ENCODE assay signal across 23 cellular contexts in genomic region chr14:63214417-63215196, GRCh38. TPM values are rescaled to one million over a fixed set of nuclear protein-coding genes. Genes with fewer than 3 reads are reported as not detected.
DNase-seq lines count a peak whose midpoint lies in the region; ATAC-seq, FAIRE-seq and TF ChIP-seq lines count a peak whose summit lies in the region.
"Had no signal": no experiment of that assay in that cellular context is flagged by ENCODE, and none has a peak within 500 bp of the region (broad histone marks: within the 10 kb centered on the region; RNA-seq: fewer than 3 reads in every experiment).

No MANE protein-coding gene starts in this region.

- H3K36me3 ChIP-seq in breast epithelium = no peaks in the 10 kb centered on the region
- H3K36me3 ChIP-seq in mammary epithelial cell (ENCODE audit: insufficient read depth, low read length) = no peaks in the 10 kb centered on the region
- no peaks in the 10 kb centered on the region for H3K36me3 ChIP-seq in upper lobe of right lung
- H3K36me3 ChIP-seq: BE2C had no signal

- WGBS in mammary epithelial cell (ENCODE audit: low coverage, missing lambda C conversion rate) = 84% methylated on average over 5 of the region's 5 CpGs

- in situ Hi-C loops in mammary epithelial cell (cut with MboI; ENCODE audit: low sequenced_read_pairs in 2 of 2) = no loop called here

- H3K9ac ChIP-seq in mammary epithelial cell (ENCODE audit: insufficient read depth, low read length) = no peak overlapping the region

- DNase-seq in breast epithelium (ENCODE audit: low spot score in 2 of 2) = no peak
- no peak for DNase-seq in mammary epithelial cell
- peak; percentile 51 to 81 for DNase-seq in lung microvascular endothelial cell (ENCODE audit: low read depth in 2 of 2)
- DNase-seq in upper lobe of right lung = no peak
- DNase-seq in NOMO-1 treated with dmso at 0.1 percent for 144 hours (lab: John Stamatoyannopoulos, UW; ENCODE audit: unreplicated experiment) = no peak
- no peak for DNase-seq in activated naive CD4-positive, alpha-beta T cell treated with anti-CD3 and anti-CD28 coated beads, Interleukin-2, amount 50 U/mL, for 72 hours (ENCODE audit: low spot score in 2 of 2)
- DNase-seq in cerebellum (ENCODE audit: low spot score) = no peak
- DNase-seq: activated effector memory CD4-positive, alpha-beta T cell treated with anti-CD3 and anti-CD28 coated beads, Interleukin-2, amount 50 U/mL, for 16 hours; BE2C; body of pancreas; cortex of kidney; DMS53; foreskin fibroblast; GF-D8; hippocampal formation; MM.1S; mucosa of descending colon; NCI-H1694; T-helper 1 cell had no signal

- H3K79me2 ChIP-seq in mammary epithelial cell (ENCODE audit: insufficient read depth, low read length) = no peaks in the 10 kb centered on the region

- H3K27ac Mint-ChIP-seq in activated naive CD4-positive, alpha-beta T cell treated with anti-CD3 and anti-CD28 coated beads, Interleukin-2, amount 50 U/mL, for 72 hours = no peak overlapping the region
- H3K27ac Mint-ChIP-seq: type B pancreatic cell had no signal

- H3K27me3 ChIP-seq in breast epithelium (no peaks in the 10 kb centered on the region), mammary epithelial cell (ENCODE audit: insufficient read depth, low read length) (no peaks in the 10 kb centered on the region), upper lobe of right lung (no peaks in the 10 kb centered on the region)
- H3K27me3 ChIP-seq: BE2C, body of pancreas had no signal

- dilution Hi-C loops in mammary epithelial cell (cut with HindIII; ENCODE audit: low sequenced_read_pairs) = no loop called here

- no peak overlapping the region for H3K4me2 ChIP-seq in mammary epithelial cell (ENCODE audit: insufficient read depth, low read depth, low read length)

- CTCF ChIA-PET in mammary epithelial cell (lab: Charles Lee; ENCODE audit: low non-redundant PET) = no interaction called here

- intact Hi-C loops in breast epithelium (cut with DNase I; ENCODE audit: low total_unique reads) (no loop called here), mammary epithelial cell (cut with micrococcal nuclease) (no loop called here), upper lobe of right lung (cut with DNase I) (no loop called here)

- no peak overlapping the region for H3K4me3 ChIP-seq in breast epithelium
- no peak overlapping the region for H3K4me3 ChIP-seq in mammary epithelial cell (replicated peaks in 1 of 3; ENCODE audit: insufficient read depth in 1 of 3, low read depth in 2 of 3, low read length in 3 of 3)
- H3K4me3 ChIP-seq in upper lobe of right lung = no peak overlapping the region
- H3K4me3 ChIP-seq: body of pancreas, K562, mucosa of descending colon had no signal

- TF ChIP-seq CTCF in breast epithelium (IDR thresholded peaks at IDR 0.05) (no peak), mammary epithelial cell (conservative IDR thresholded peaks at IDR 0.05 in 1 of 2, IDR thresholded peaks at IDR 0.05 in 1 of 2; ENCODE audit: extremely low read depth in 1 of 2, insufficient read depth in 1 of 2, low read depth in 1 of 2, low read length in 2 of 2) (no peak), upper lobe of right lung (IDR thresholded peaks at IDR 0.05) (no peak)

- H4K20me1 ChIP-seq in mammary epithelial cell (ENCODE audit: insufficient read depth, low read length) = no peaks in the 10 kb centered on the region

- BruUV-seq in mammary epithelial cell (replicated peaks; lab: Mats Ljungman, UMichigan) = no TSS peak

- H3K27ac ChIP-seq in breast epithelium (peak overlapping the region; percentile 52 to 63), mammary epithelial cell (ENCODE audit: insufficient read depth, low read depth, low read length) (no peak overlapping the region), upper lobe of right lung (peak overlapping the region; percentile 26)
- H3K27ac ChIP-seq: body of pancreas had no signal

- H2AFZ ChIP-seq in mammary epithelial cell (ENCODE audit: low read depth, low read length) = no peak overlapping the region

- H3K9me3 ChIP-seq in breast epithelium (no peaks in the 10 kb centered on the region), mammary epithelial cell (replicated peaks; ENCODE audit: insufficient read depth, low read length) (no peaks in the 10 kb centered on the region), upper lobe of right lung (no peaks in the 10 kb centered on the region)
- H3K9me3 ChIP-seq: BE2C, body of pancreas, mucosa of descending colon had no signal

- no peak for TF ChIP-seq POLR2A in breast epithelium (IDR thresholded peaks at IDR 0.05)

- no peaks in the 10 kb centered on the region for H3K36me3 Mint-ChIP-seq in activated naive CD4-positive, alpha-beta T cell treated with anti-CD3 and anti-CD28 coated beads, Interleukin-2, amount 50 U/mL, for 72 hours
- H3K36me3 Mint-ChIP-seq: type B pancreatic cell had no signal

- H3K9me3 Mint-ChIP-seq in activated naive CD4-positive, alpha-beta T cell treated with anti-CD3 and anti-CD28 coated beads, Interleukin-2, amount 50 U/mL, for 72 hours = no peaks in the 10 kb centered on the region
- H3K9me3 Mint-ChIP-seq: type B pancreatic cell had no signal

- no peak for ATAC-seq in upper lobe of right lung
- no peak for ATAC-seq in activated naive CD4-positive, alpha-beta T cell treated with anti-CD3 and anti-CD28 coated beads, Interleukin-2, amount 50 U/mL, for 72 hours
- ATAC-seq: body of pancreas, K562, mucosa of descending colon had no signal

- peak; percentile 94 for FAIRE-seq in endometrium (lab: Jason Lieb, UNC)
- FAIRE-seq: H54, K562 had no signal

- H3K4me1 ChIP-seq in breast epithelium = no peaks in the 10 kb centered on the region
- no peaks in the 10 kb centered on the region for H3K4me1 ChIP-seq in mammary epithelial cell (ENCODE audit: insufficient read depth, low read length)
- peaks cover 3% of the 10 kb centered on the region for H3K4me1 ChIP-seq in upper lobe of right lung
- H3K4me1 ChIP-seq: BE2C, body of pancreas had no signal

RNA-seq across cellular contexts. Expression of gene RHOJ, which starts 10.4 kb away (rescaled TPM):
- total RNA-seq in breast epithelium (10 to 100 TPM in 2 of 3 donors, 1 to 10 TPM in 1; 2.4 to 12.5 (median 11.4) TPM), mammary epithelial cell (10 to 100 TPM in 1 of 2 donors, 1 to 10 TPM in 1; 4.5 to 10.5 TPM), lung microvascular endothelial cell (58.0 and 78.2 TPM in 2 replicates), upper lobe of right lung (38.6 TPM), cerebellum (16.2 TPM)
- polyA plus RNA-seq in mammary epithelial cell = 11.2 TPM
- polyA minus RNA-seq in mammary epithelial cell = 0.93 TPM
- not detected for total RNA-seq in activated naive CD4-positive, alpha-beta T cell treated with anti-CD3 and anti-CD28 coated beads, Interleukin-2, amount 50 U/mL, for 72 hours
- total RNA-seq: K562 had no signal
- polyA plus RNA-seq: K562 had no signal

Comparison
In these comparisons a context has a peak if more than half of its experiments do, and no peak if none do; other contexts are left out.
1. DNase-seq: peak in lung microvascular endothelial cell (2 of 2); none in breast epithelium (0 of 2), mammary epithelial cell (single experiment), upper lobe of right lung (single experiment), NOMO-1 treated with dmso at 0.1 percent for 144 hours (single experiment), activated naive CD4-positive, alpha-beta T cell treated with anti-CD3 and anti-CD28 coated beads, Interleukin-2, amount 50 U/mL, for 72 hours (0 of 2) and cerebellum (single experiment).